ENCODE assay signal across 14 cellular contexts in the genomic region with DNA sequence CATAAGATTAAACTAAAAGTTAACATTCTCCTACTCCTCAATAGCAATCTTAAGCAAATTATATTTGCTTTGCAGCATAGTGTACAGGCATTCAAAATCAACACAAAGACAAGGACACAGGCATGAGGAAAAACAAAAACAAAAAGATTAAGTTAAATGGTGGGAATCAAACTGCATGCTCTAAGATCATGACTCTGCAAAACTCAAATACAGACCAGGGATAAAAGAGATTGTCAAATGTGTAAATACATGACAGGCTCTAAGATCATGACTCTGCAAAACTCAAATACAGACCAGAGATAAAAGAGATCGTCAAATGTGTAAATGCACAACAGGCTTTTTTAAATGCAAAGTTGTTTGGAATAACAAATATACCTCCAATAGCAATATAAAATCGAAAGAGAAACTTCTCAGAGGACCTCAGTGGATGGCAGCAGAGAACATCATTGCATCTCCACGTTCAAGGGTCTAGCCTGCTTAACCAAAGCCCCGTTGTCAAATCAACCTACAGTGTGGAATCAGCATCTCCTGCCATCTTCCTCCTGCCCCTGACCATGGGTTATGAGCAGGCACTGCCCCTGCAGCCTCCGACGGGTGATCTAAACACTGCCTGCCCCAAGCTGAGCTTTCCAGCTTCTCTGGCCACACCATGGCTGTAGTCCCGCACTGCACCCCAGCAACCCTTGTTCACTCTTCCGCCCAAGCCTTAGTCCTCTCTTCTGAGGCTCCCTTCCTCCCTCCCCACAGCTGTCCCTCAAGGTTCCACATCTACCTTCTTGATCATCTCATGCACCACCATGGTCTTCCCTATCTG.
DNase-seq lines count a peak whose midpoint lies in the region; ATAC-seq and TF ChIP-seq lines count a peak whose summit lies in the region.
"Had no signal": no experiment of that assay in that cellular context is flagged by ENCODE, and none has a peak within 500 bp of the region (broad histone marks: within the 10 kb centered on the region; RNA-seq: fewer than 3 reads in every experiment).

No MANE protein-coding gene starts in this region.

- no peak overlapping the region for H3K4me3 Mint-ChIP-seq in neural progenitor cell
- H3K4me3 Mint-ChIP-seq: activated CD8-positive, alpha-beta T cell treated with anti-CD3 and anti-CD28 coated beads for 36 hours had no signal

- peak overlapping the region; percentile 64 for H3K27ac ChIP-seq in RWPE1
- H3K27ac ChIP-seq in neural progenitor cell, result no peak overlapping the region
- H3K27ac ChIP-seq: thoracic aorta had no signal

- H3F3A ChIP-seq in neural progenitor cell (ENCODE audit: low read depth), result no peaks in the 10 kb centered on the region

- no peaks in the 10 kb centered on the region for H3K36me3 Mint-ChIP-seq in neural progenitor cell
- H3K36me3 Mint-ChIP-seq: naive thymus-derived CD4-positive, alpha-beta T cell had no signal

- no peaks in the 10 kb centered on the region for H3K79me2 ChIP-seq in neural progenitor cell (ENCODE audit: low read depth)

- H3K9me3 ChIP-seq in neural progenitor cell (ENCODE audit: low read depth), result no peaks in the 10 kb centered on the region
- H3K9me3 ChIP-seq: thoracic aorta had no signal

- peak overlapping the region; percentile 36 for H3K27ac Mint-ChIP-seq in neural progenitor cell
- H3K27ac Mint-ChIP-seq: activated CD8-positive, alpha-beta T cell treated with anti-CD3 and anti-CD28 coated beads for 36 hours had no signal

- TF ChIP-seq CTCF in GM13977 (IDR thresholded peaks at IDR 0.05; ENCODE audit: extremely low read depth, insufficient read depth, missing control alignments), result peak; percentile 8
- TF ChIP-seq CTCF in RWPE1 (conservative IDR thresholded peaks at IDR 0.05; ENCODE audit: low read depth), result no peak
- TF ChIP-seq CTCF in neural progenitor cell (IDR thresholded peaks at IDR 0.05), result no peak

- no peak for ATAC-seq in HG03469 (IDR thresholded peaks at IDR 0.05; ENCODE audit: unreplicated experiment)
- ATAC-seq: activated CD8-positive, alpha-beta T cell treated with anti-CD3 and anti-CD28 coated beads for 36 hours; naive thymus-derived CD4-positive, alpha-beta T cell; PC-3 had no signal

- H3K9me3 Mint-ChIP-seq in neural progenitor cell, result no peaks in the 10 kb centered on the region
- H3K9me3 Mint-ChIP-seq: activated CD8-positive, alpha-beta T cell treated with anti-CD3 and anti-CD28 coated beads for 36 hours; naive thymus-derived CD4-positive, alpha-beta T cell had no signal

- H3K9ac ChIP-seq in neural progenitor cell, result no peak overlapping the region

- in situ Hi-C loops in GM13977 (cut with MboI; ENCODE audit: low pct_unique_long_range_greater_than_20kb, low sequenced_read_pairs, unreplicated experiment), result loop anchor here (25.0 kb wide), 2 partner anchors 620 to 795 kb away; a partner anchor contains a TSS

- CTCF ChIA-PET in RWPE1 (lab: Yijun Ruan, JAX), result interaction anchor here (0.6 kb wide), 1 partner anchor 1170 kb away, joined by 3 read pairs; no protein-coding TSS in a partner anchor
- CTCF ChIA-PET in HEK293T (lab: Yijun Ruan, JAX), result no interaction called here

- peaks cover 8% of the 10 kb centered on the region for H3K27me3 Mint-ChIP-seq in neural progenitor cell (ENCODE audit: insufficient read depth, low read depth)
- H3K27me3 Mint-ChIP-seq: activated CD8-positive, alpha-beta T cell treated with anti-CD3 and anti-CD28 coated beads for 36 hours had no signal

- H3K4me1 ChIP-seq in neural progenitor cell, result peaks cover 2% of the 10 kb centered on the region

- H3K4me3 ChIP-seq in neural progenitor cell, result no peak overlapping the region
- H3K4me3 ChIP-seq: thoracic aorta had no signal

- no peaks in the 10 kb centered on the region for H4K20me1 ChIP-seq in neural progenitor cell (ENCODE audit: low read depth)

- H3K4me1 Mint-ChIP-seq in neural progenitor cell, result peaks cover 17% of the 10 kb centered on the region

- H2AFZ ChIP-seq in neural progenitor cell (replicated peaks), result no peak overlapping the region

- H3K27me3 ChIP-seq in neural progenitor cell, result no peaks in the 10 kb centered on the region

- POLR2A ChIA-PET in RWPE1 (lab: Yijun Ruan, JAX; ENCODE audit: low non-redundant PET) (no interaction called here), HEK293T (lab: Yijun Ruan, JAX) (no interaction called here)

- H3K36me3 ChIP-seq in neural progenitor cell, result no peaks in the 10 kb centered on the region
- H3K36me3 ChIP-seq: thoracic aorta had no signal

- no peak overlapping the region for H3K4me2 ChIP-seq in neural progenitor cell

- peak; percentile 36 for DNase-seq in AG20443 (ENCODE audit: low spot score)
- no peak for DNase-seq in GM13977 (ENCODE audit: low spot score)
- no peak for DNase-seq in RWPE1 (ENCODE audit: low spot score)
- DNase-seq in neural progenitor cell (ENCODE audit: low spot score), result no peak
- no peak for DNase-seq in activated effector memory CD4-positive, alpha-beta T cell treated with anti-CD3 and anti-CD28 coated beads, Interleukin-2, amount 50 U/mL, for 16 hours
- no peak for DNase-seq in HEK293T (ENCODE audit: extremely low spot score)
- DNase-seq: activated CD8-positive, alpha-beta T cell treated with anti-CD3 and anti-CD28 coated beads for 36 hours; amniotic stem cell; islet precursor cell; naive thymus-derived CD4-positive, alpha-beta T cell; NCI-H526 treated with DMSO at 0.1 percent for 48 hours; PC-3 had no signal

TF ChIP-seq in HEK293T, 16 proteins besides CTCF, POLR2A, EP300 and RAD21:
- TF ChIP-seq FOXM1 (IDR thresholded peaks at IDR 0.05; ENCODE audit: borderline replicate concordance) (no peak), SP1 (IDR thresholded peaks at IDR 0.05) (no peak), TARDBP (IDR thresholded peaks at IDR 0.05) (no peak), CTBP1 (IDR thresholded peaks at IDR 0.05; ENCODE audit: borderline replicate concordance) (no peak), HDGF (IDR thresholded peaks at IDR 0.05; ENCODE audit: borderline replicate concordance) (no peak), SUZ12 (IDR thresholded peaks at IDR 0.05) (no peak), ELF4 (IDR thresholded peaks at IDR 0.05) (no peak), FOXA1 (IDR thresholded peaks at IDR 0.05) (no peak), L3MBTL2 (conservative IDR thresholded peaks at IDR 0.05) (no peak), ZNF384 (IDR thresholded peaks at IDR 0.05) (no peak), BHLHE40 (IDR thresholded peaks at IDR 0.05; ENCODE audit: borderline replicate concordance) (no peak), ARNT (IDR thresholded peaks at IDR 0.05) (no peak)
- TF ChIP-seq, protein P1, sequence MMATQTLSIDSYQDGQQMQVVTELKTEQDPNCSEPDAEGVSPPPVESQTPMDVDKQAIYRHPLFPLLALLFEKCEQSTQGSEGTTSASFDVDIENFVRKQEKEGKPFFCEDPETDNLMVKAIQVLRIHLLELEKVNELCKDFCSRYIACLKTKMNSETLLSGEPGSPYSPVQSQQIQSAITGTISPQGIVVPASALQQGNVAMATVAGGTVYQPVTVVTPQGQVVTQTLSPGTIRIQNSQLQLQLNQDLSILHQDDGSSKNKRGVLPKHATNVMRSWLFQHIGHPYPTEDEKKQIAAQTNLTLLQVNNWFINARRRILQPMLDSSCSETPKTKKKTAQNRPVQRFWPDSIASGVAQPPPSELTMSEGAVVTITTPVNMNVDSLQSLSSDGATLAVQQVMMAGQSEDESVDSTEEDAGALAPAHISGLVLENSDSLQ (IDR thresholded peaks at IDR 0.05), result no peak
